ENCODE assay signal across 1 cellular context in genomic region chr7:44883961-44884360, GRCh38.
TF ChIP-seq lines count a peak whose summit lies in the region.

No MANE protein-coding gene starts in this region.

TF ChIP-seq in endothelial cell of umbilical vein, 7 proteins besides CTCF, POLR2A, EP300 and RAD21 (continued from another document):
- TF ChIP-seq GATA2 (IDR thresholded peaks at IDR 0.05; ENCODE audit: insufficient read depth, insufficient read length, low read depth, low read length) = no peak
- no peak for TF ChIP-seq MYC (IDR thresholded peaks at IDR 0.05; ENCODE audit: low read depth, low read length)
